20 cellular contexts compared by ENCODE assay signal in the genomic region with DNA sequence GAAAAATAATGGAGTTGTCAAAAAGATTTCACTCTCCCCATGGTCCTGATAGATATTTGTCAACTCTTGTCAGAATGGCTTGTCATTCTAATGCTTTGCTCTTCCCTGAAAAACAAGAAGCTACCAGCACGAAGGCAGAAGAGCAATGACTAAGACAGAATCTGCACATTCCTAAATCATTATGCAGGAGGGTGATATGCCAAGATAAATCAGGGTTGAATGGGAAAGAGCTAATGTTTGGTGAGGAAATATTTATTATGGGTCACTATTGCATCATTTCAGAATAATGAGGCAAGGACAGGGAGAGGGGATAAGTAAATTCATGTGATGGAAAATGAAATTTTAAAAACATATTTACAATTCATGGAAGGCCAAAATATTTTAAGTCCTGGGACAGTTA.
DNase-seq lines count a peak whose midpoint lies in the region; ATAC-seq, FAIRE-seq and TF ChIP-seq lines count a peak whose summit lies in the region.
"Had no signal": no experiment of that assay in that cellular context is flagged by ENCODE, and none has a peak within 500 bp of the region (broad histone marks: within the 10 kb centered on the region; RNA-seq: fewer than 3 reads in every experiment).

No MANE protein-coding gene starts in this region.

- TF ChIP-seq POLR2A in breast epithelium (IDR thresholded peaks at IDR 0.05) (no peak), K562 (conservative IDR thresholded peaks at IDR 0.05) (no peak)

- in situ Hi-C loops in K562 (cut with MboI) = no loop called here

- H3K9me2 ChIP-seq in PC-9 (ENCODE audit: insufficient read depth) = no peaks in the 10 kb centered on the region

- H3K27me3 ChIP-seq in breast epithelium = no peaks in the 10 kb centered on the region
- no peaks in the 10 kb centered on the region for H3K27me3 ChIP-seq in K562 (ENCODE audit: control insufficient read depth in 2 of 2, insufficient read depth in 2 of 2, low read length in 2 of 2)
- H3K27me3 ChIP-seq in foreskin keratinocyte = no peaks in the 10 kb centered on the region
- peaks cover 7% of the 10 kb centered on the region; the same call in 1 of the 2 replicates for H3K27me3 ChIP-seq in PC-9 (ENCODE audit: insufficient read depth, low read depth)
- H3K27me3 ChIP-seq: transverse colon had no signal

- no peak overlapping the region for H3K9ac ChIP-seq in K562 (ENCODE audit: insufficient read depth in 1 of 2, low read depth in 2 of 2, low read length in 2 of 2)

- H3K4me3 ChIP-seq in breast epithelium = no peak overlapping the region
- H3K4me3 ChIP-seq in K562 = no peak overlapping the region
- H3K4me3 ChIP-seq in PC-9 = no peak overlapping the region
- H3K4me3 ChIP-seq: smooth muscle cell, transverse colon had no signal

- H3K27me3 Mint-ChIP-seq in MCF 10A (ENCODE audit: insufficient read depth, unreplicated experiment) = no peaks in the 10 kb centered on the region
- H3K27me3 Mint-ChIP-seq: activated naive CD4-positive, alpha-beta T cell treated with anti-CD3 and anti-CD28 coated beads, Interleukin-2, amount 10 ng/mL, durations not matched to agents 7 days and 5 days; stimulated activated memory B cell treated with anti-CD40 and anti-IgM and Interleukin-4, amounts not matched to agents 10 μg/mL and 1 μg/mL and 100 μg/mL, for 72 hours had no signal

- CTCF ChIA-PET in MCF 10A (lab: Yijun Ruan, JAX) (no interaction called here), K562 (lab: Yijun Ruan, JAX; ENCODE audit: low intra/inter-chr PET ratio) (no interaction called here), PC-9 (lab: Charles Lee) (no interaction called here)

- H3K4me2 ChIP-seq in K562 (ENCODE audit: insufficient read depth, low read length) = no peak overlapping the region
- H3K4me2 ChIP-seq in PC-9 = no peak overlapping the region
- H3K4me2 ChIP-seq: smooth muscle cell had no signal

- no peak for TF ChIP-seq CTCF in MCF 10A (IDR thresholded peaks at IDR 0.05; ENCODE audit: unreplicated experiment)
- no peak for TF ChIP-seq CTCF in breast epithelium (IDR thresholded peaks at IDR 0.05)
- no peak for TF ChIP-seq CTCF in K562 (IDR thresholded peaks at IDR 0.05 in 2 of 3, conservative IDR thresholded peaks at IDR 0.05 in 1 of 3; ENCODE audit: insufficient read depth in 2 of 3, low read depth in 1 of 3, low read length in 3 of 3)
- TF ChIP-seq CTCF in foreskin keratinocyte (conservative IDR thresholded peaks at IDR 0.05) = no peak
- TF ChIP-seq CTCF in PC-9 (conservative IDR thresholded peaks at IDR 0.05) = no peak

- H3K79me2 ChIP-seq in K562 (ENCODE audit: control insufficient read depth, insufficient read depth, low read length) (no peaks in the 10 kb centered on the region), PC-9 (ENCODE audit: low read depth) (no peaks in the 10 kb centered on the region)

- H3K27ac Mint-ChIP-seq in MCF 10A (ENCODE audit: low read depth, unreplicated experiment) = no peak overlapping the region
- H3K27ac Mint-ChIP-seq: activated naive CD4-positive, alpha-beta T cell treated with anti-CD3 and anti-CD28 coated beads, Interleukin-2, amount 10 ng/mL, durations not matched to agents 7 days and 5 days; stimulated activated memory B cell treated with anti-CD40 and anti-IgM and Interleukin-4, amounts not matched to agents 10 μg/mL and 1 μg/mL and 100 μg/mL, for 72 hours; T-helper 2 cell treated with Interferon-gamma antibody and Interleukin-4, amounts not matched to agents 5 μg/mL and 100 μg/mL, for 36 hours had no signal

- TF ChIP-seq EP300 in K562 (IDR thresholded peaks at IDR 0.05; ENCODE audit: low read length) = no peak

- no peaks in the 10 kb centered on the region for H3F3A ChIP-seq in PC-9 (ENCODE audit: insufficient read depth, low read depth)

- no peaks in the 10 kb centered on the region for H3K36me3 Mint-ChIP-seq in MCF 10A (ENCODE audit: insufficient read depth, unreplicated experiment)
- H3K36me3 Mint-ChIP-seq: activated naive CD4-positive, alpha-beta T cell treated with anti-CD3 and anti-CD28 coated beads, Interleukin-2, amount 10 ng/mL, durations not matched to agents 7 days and 5 days; stimulated activated memory B cell treated with anti-CD40 and anti-IgM and Interleukin-4, amounts not matched to agents 10 μg/mL and 1 μg/mL and 100 μg/mL, for 72 hours had no signal

- H3K4me1 Mint-ChIP-seq in MCF 10A (ENCODE audit: insufficient read depth, unreplicated experiment) = peaks cover 12% of the 10 kb centered on the region
- H3K4me1 Mint-ChIP-seq: activated naive CD4-positive, alpha-beta T cell treated with anti-CD3 and anti-CD28 coated beads, Interleukin-2, amount 10 ng/mL, durations not matched to agents 7 days and 5 days; stimulated activated memory B cell treated with anti-CD40 and anti-IgM and Interleukin-4, amounts not matched to agents 10 μg/mL and 1 μg/mL and 100 μg/mL, for 72 hours had no signal

- FAIRE-seq in K562 (lab: Jason Lieb, UNC) = no peak
- no peak for FAIRE-seq in urothelium cell line (lab: Jason Lieb, UNC)
- FAIRE-seq: islet of Langerhans had no signal

- no peaks in the 10 kb centered on the region for H3K9me1 ChIP-seq in K562 (ENCODE audit: control insufficient read depth, insufficient read depth, low read length)

- H3K4me1 ChIP-seq in breast epithelium (no peaks in the 10 kb centered on the region), K562 (replicated peaks in 1 of 2; ENCODE audit: control insufficient read depth in 2 of 2, insufficient read depth in 2 of 2, low read length in 2 of 2) (no peaks in the 10 kb centered on the region), foreskin keratinocyte (no peaks in the 10 kb centered on the region), PC-9 (replicated peaks; ENCODE audit: insufficient read depth) (no peaks in the 10 kb centered on the region)
- H3K4me1 ChIP-seq: transverse colon had no signal

- ATAC-seq in K562 (no peak), foreskin keratinocyte (peak; percentile 90), GM18502 (IDR thresholded peaks at IDR 0.05; ENCODE audit: poor library complexity, unreplicated experiment) (no peak)
- ATAC-seq: stimulated activated memory B cell treated with anti-CD40 and anti-IgM and Interleukin-4, amounts not matched to agents 10 μg/mL and 1 μg/mL and 100 μg/mL, for 72 hours had no signal

- H3K36me3 ChIP-seq in breast epithelium = no peaks in the 10 kb centered on the region
- H3K36me3 ChIP-seq in K562 (ENCODE audit: control insufficient read depth, insufficient read depth, low read length) = no peaks in the 10 kb centered on the region
- no peaks in the 10 kb centered on the region for H3K36me3 ChIP-seq in PC-9 (ENCODE audit: low read depth)
- H3K36me3 ChIP-seq: transverse colon had no signal

- no peaks in the 10 kb centered on the region for H3K9me3 ChIP-seq in breast epithelium
- no peaks in the 10 kb centered on the region for H3K9me3 ChIP-seq in K562 (replicated peaks; ENCODE audit: control insufficient read depth, insufficient read depth, low read depth, low read length)
- H3K9me3 ChIP-seq in PC-9 (ENCODE audit: insufficient read depth, low read depth) = no peaks in the 10 kb centered on the region
- H3K9me3 ChIP-seq: transverse colon had no signal

- peaks cover 11% of the 10 kb centered on the region for H3K9me3 Mint-ChIP-seq in MCF 10A (ENCODE audit: unreplicated experiment)
- H3K9me3 Mint-ChIP-seq: T-helper 2 cell treated with Interferon-gamma antibody and Interleukin-4, amounts not matched to agents 5 μg/mL and 100 μg/mL, for 36 hours had no signal

- H3K27ac ChIP-seq in breast epithelium = no peak overlapping the region
- no peak overlapping the region for H3K27ac ChIP-seq in K562 (ENCODE audit: extremely low read depth, low read depth, low read length)
- no peak overlapping the region for H3K27ac ChIP-seq in foreskin keratinocyte
- no peak overlapping the region for H3K27ac ChIP-seq in PC-9
- H3K27ac ChIP-seq: 22Rv1, transverse colon had no signal

- H3K4me3 Mint-ChIP-seq in MCF 10A (ENCODE audit: unreplicated experiment) = no peak overlapping the region
- H3K4me3 Mint-ChIP-seq: activated naive CD4-positive, alpha-beta T cell treated with anti-CD3 and anti-CD28 coated beads, Interleukin-2, amount 10 ng/mL, durations not matched to agents 7 days and 5 days; stimulated activated memory B cell treated with anti-CD40 and anti-IgM and Interleukin-4, amounts not matched to agents 10 μg/mL and 1 μg/mL and 100 μg/mL, for 72 hours; T-helper 2 cell treated with Interferon-gamma antibody and Interleukin-4, amounts not matched to agents 5 μg/mL and 100 μg/mL, for 36 hours had no signal

- H2AFZ ChIP-seq in K562 (ENCODE audit: low read depth, low read length) (no peak overlapping the region), PC-9 (no peak overlapping the region)

- TF ChIP-seq RAD21 in K562 (CRISPR knock-in tag; conservative IDR thresholded peaks at IDR 0.05 in 1 of 2, IDR thresholded peaks at IDR 0.05 in 1 of 2) = no peak

- POLR2A ChIA-PET in MCF 10A (lab: Yijun Ruan, JAX) (no interaction called here), K562 (lab: Yijun Ruan, JAX) (no interaction called here), PC-9 (lab: Charles Lee; ENCODE audit: unreplicated experiment) (no interaction called here)

- no peaks in the 10 kb centered on the region for H4K20me1 ChIP-seq in K562 (replicated peaks; ENCODE audit: control insufficient read depth, insufficient read depth, low read length)
- no peaks in the 10 kb centered on the region for H4K20me1 ChIP-seq in PC-9 (ENCODE audit: insufficient read depth)

- no TSS peak for BruUV-seq in MCF 10A (replicated peaks; lab: Mats Ljungman, UMichigan)
- no TSS peak for BruUV-seq in K562 (replicated peaks; lab: Mats Ljungman, UMichigan)
- no TSS peak for BruUV-seq in PC-9 (replicated peaks; lab: Mats Ljungman, UMichigan)

- intact Hi-C loops in MCF 10A (cut with micrococcal nuclease) = loop anchor here (5.0 kb wide), 1 partner anchor 69 kb away; no protein-coding TSS in a partner anchor
- intact Hi-C loops in breast epithelium (cut with DNase I; ENCODE audit: low total_unique reads) = no loop called here
- intact Hi-C loops in K562 (cut with micrococcal nuclease) = no loop called here
- intact Hi-C loops in PC-9 (cut with micrococcal nuclease; ENCODE audit: unreplicated experiment) = no loop called here

- 11% methylated on average over 1 of the region's 1 CpG for WGBS in K562 (ENCODE audit: insufficient coverage, low coverage, missing lambda C conversion rate)

- DNase-seq in MCF 10A (ENCODE audit: unreplicated experiment) (peak; percentile 71), breast epithelium (ENCODE audit: low spot score in 2 of 2) (no peak), K562 (ENCODE audit: extremely low read depth in 1 of 4, low spot score in 3 of 4) (no peak), foreskin keratinocyte (peak; percentile 82 to 93), urothelium cell line (ENCODE audit: low spot score) (peak; percentile 32), mucosa of gallbladder (ENCODE audit: low spot score) (no peak), PC-9 (no peak)
- DNase-seq: activated CD4-positive, alpha-beta T cell treated with anti-CD3 and anti-CD28 coated beads for 48 hours; activated naive CD4-positive, alpha-beta T cell treated with anti-CD3 and anti-CD28 coated beads, Interleukin-2, amount 10 ng/mL, durations not matched to agents 7 days and 5 days; activated T-cell treated with anti-CD3 and anti-CD28 coated beads for 4 hours; NCI-H1105; nucleus accumbens; SHP77; transverse colon had no signal

TF ChIP-seq in K562, 482 proteins besides CTCF, POLR2A, EP300 and RAD21 (continues in another document):
- TF ChIP-seq CEBPG (CRISPR knock-in tag; IDR thresholded peaks at IDR 0.05) (no peak), CEBPG (tag; conservative IDR thresholded peaks at IDR 0.05 in 1 of 2, IDR thresholded peaks at IDR 0.05 in 1 of 2) (peak; percentile 9 to 49; a peak in 1 of 4 replicates)

Comparison
In these comparisons a context has a peak if more than half of its experiments do, and no peak if none do; other contexts are left out.
1. DNase-seq: peak in MCF 10A (single experiment), foreskin keratinocyte (2 of 2) and urothelium cell line (single experiment); none in breast epithelium (0 of 2), K562 (0 of 4), mucosa of gallbladder (single experiment) and PC-9 (0 of 2).